ENCODE assay signal across 20 cellular contexts in the genomic region with DNA sequence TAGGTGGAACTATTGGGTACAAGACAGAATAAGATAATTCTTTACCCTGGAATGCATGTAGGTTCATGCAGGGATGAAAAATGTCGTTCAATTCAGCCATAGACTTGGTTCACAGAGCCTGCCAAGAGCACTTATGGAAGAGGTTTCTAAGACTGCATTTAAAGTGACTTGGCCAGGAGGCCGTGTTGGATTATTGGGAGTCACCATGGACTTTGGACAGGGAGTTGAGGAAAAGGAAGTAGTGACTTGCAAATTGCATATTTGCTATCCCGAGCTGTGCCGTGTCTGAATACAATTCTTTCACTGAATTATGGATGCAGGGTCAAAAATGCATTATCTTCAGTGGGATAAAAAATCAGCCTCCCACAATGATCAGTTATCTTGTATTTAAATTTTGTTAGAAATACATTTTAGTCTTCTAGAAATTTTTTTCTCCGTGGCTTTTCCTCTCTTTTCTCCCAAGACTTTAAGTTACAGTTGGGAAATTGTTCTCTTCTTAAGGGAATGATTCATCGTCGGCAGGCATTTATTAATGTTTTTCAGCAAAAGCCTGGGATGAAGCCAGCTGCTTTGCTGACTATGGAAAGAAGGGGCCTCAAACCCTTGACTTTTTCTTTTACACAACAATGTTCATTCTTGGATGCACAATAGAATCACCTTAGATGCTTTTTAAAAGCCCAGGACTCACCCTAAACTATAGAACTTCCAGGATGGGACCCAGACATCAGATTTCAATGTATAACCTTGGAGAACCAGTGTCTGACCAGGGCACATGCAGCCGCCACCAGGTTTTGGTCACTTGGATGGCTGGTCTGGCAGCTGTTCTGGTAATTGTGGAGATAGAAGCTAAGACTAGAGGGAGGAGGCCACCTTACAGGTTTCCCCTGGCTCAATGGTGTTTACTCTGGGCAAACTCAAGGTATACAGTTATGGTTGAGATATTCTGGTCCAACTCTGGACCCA.
DNase-seq lines count a peak whose midpoint lies in the region; ATAC-seq and TF ChIP-seq lines count a peak whose summit lies in the region.
"Had no signal": no experiment of that assay in that cellular context is flagged by ENCODE, and none has a peak within 500 bp of the region (broad histone marks: within the 10 kb centered on the region; RNA-seq: fewer than 3 reads in every experiment).

No MANE protein-coding gene starts in this region.

- no peak for TF ChIP-seq POLR2A in lower leg skin (IDR thresholded peaks at IDR 0.05)

- no peak for ATAC-seq in GM18498 (IDR thresholded peaks at IDR 0.05; ENCODE audit: unreplicated experiment)
- ATAC-seq: natural killer cell; stimulated activated naive CD8-positive, alpha-beta T cell treated with anti-CD3 and anti-CD28 coated beads, Interleukin-15, amount 100 ng/mL, for 72 hours had no signal

- H3K4me3 ChIP-seq in SJCRH30: no peak overlapping the region
- no peak overlapping the region for H3K4me3 ChIP-seq in fibroblast of mammary gland (ENCODE audit: control insufficient read depth, low read depth, low read length)
- H3K4me3 ChIP-seq in retinal pigment epithelial cell (ENCODE audit: low read length): no peak overlapping the region
- no peak overlapping the region for H3K4me3 ChIP-seq in lower leg skin (ENCODE audit: low read depth, poor library complexity, severe bottlenecking)
- H3K4me3 ChIP-seq: vagina had no signal

- peak; percentile 11 for DNase-seq in ELR (ENCODE audit: low read depth)
- DNase-seq in SJCRH30: peak in 1 of 2 experiments; percentile 16
- DNase-seq in fibroblast of mammary gland (ENCODE audit: low read depth): peak; percentile 40
- peak; percentile 37 for DNase-seq in retinal pigment epithelial cell (ENCODE audit: low read depth)
- no peak for DNase-seq in posterior vena cava (ENCODE audit: low spot score)
- no peak for DNase-seq in pons (ENCODE audit: low spot score)
- DNase-seq in lower leg skin (ENCODE audit: low spot score in 2 of 2): no peak
- DNase-seq: activated CD4-positive, alpha-beta T cell treated with anti-CD3 and anti-CD28 coated beads for 1 hour; activated CD8-positive, alpha-beta memory T cell treated with anti-CD3 and anti-CD28 coated beads, Interleukin-2, amount 50 U/mL, for 4 hours; activated gamma-delta T cell; anterior cingulate cortex; GDM1; MV-4-11; natural killer cell; NCI-H2029; NCI-H524; stimulated activated naive CD8-positive, alpha-beta T cell treated with anti-CD3 and anti-CD28 coated beads, Interleukin-15, amount 100 ng/mL, for 72 hours; T-helper 9 cell had no signal

- peaks cover 54% of the 10 kb centered on the region for H3K4me1 ChIP-seq in SJCRH30

- no peaks in the 10 kb centered on the region for H3K9me3 ChIP-seq in SJCRH30 (replicated peaks)
- H3K9me3 ChIP-seq: vagina had no signal

- TF ChIP-seq CTCF in fibroblast of mammary gland (conservative IDR thresholded peaks at IDR 0.05; ENCODE audit: control insufficient read depth, insufficient read depth, low read depth, low read length) (no peak), retinal pigment epithelial cell (conservative IDR thresholded peaks at IDR 0.05; ENCODE audit: low read depth, low read length) (no peak), lower leg skin (IDR thresholded peaks at IDR 0.05) (no peak)

- H3K27me3 ChIP-seq in SJCRH30: no peaks in the 10 kb centered on the region
- H3K27me3 ChIP-seq: vagina had no signal

- intact Hi-C loops in posterior vena cava (cut with DNase I) (loop anchor here in 1 of 2 donors (10.0 kb wide), 1 partner anchor 79 kb away; no protein-coding TSS in a partner anchor), lower leg skin (cut with DNase I; ENCODE audit: low total_unique reads) (no loop called here)

- H3K27ac ChIP-seq in SJCRH30: peak overlapping the region; percentile 93
- H3K27ac ChIP-seq: vagina had no signal

- WGBS in lower leg skin, 2 donors: 67 to 68% methylated on average over 8 of the region's 8 CpGs

- no peaks in the 10 kb centered on the region for H3K36me3 ChIP-seq in SJCRH30
- H3K36me3 ChIP-seq: vagina had no signal

Comparison
In these comparisons a context has a peak if more than half of its experiments do, and no peak if none do; other contexts are left out.
1. DNase-seq: peak in ELR (single experiment), fibroblast of mammary gland (single experiment) and retinal pigment epithelial cell (single experiment); none in posterior vena cava (single experiment), pons (single experiment) and lower leg skin (0 of 2).